In genomic region chr5:168988699-168989098, GRCh38 we compare ENCODE assay signal across 20 cellular contexts.
"Had no signal": no experiment of that assay in that cellular context is flagged by ENCODE, and none has a peak within 500 bp of the region (broad histone marks: within the 10 kb centered on the region; RNA-seq: fewer than 3 reads in every experiment).

No MANE protein-coding gene starts in this region.

- DNase-seq: hippocampal formation; kidney glomerular epithelial cell; left cardiac atrium; naive B cell; natural killer cell; ovary; right lobe of liver; stimulated activated CD4-positive, alpha-beta T cell treated with anti-CD3 and anti-CD28 coated beads, Interleukin-1b, Interleukin-23, amount 100 ng/mL, for 48 hours; stimulated activated CD4-positive, alpha-beta T cell treated with anti-CD3 and anti-CD28 coated beads, Interleukin-2, amount 100 ng/mL, for 48 hours; stimulated activated CD4-positive, alpha-beta T cell treated with anti-CD3 and anti-CD28 coated beads, Interleukin-4, amount 100 ng/mL, for 4 hours; stimulated activated CD8-positive, alpha-beta memory T cell treated with anti-CD3 and anti-CD28 coated beads, Interleukin-4, amount 100 ng/mL, for 48 hours; stimulated activated naive CD4-positive, alpha-beta T cell treated with Interleukin-2 at 50 U/mL for 16 hours; stimulated activated naive CD8-positive, alpha-beta T cell treated with anti-CD3 and anti-CD28 coated beads, Interleukin-15, amount 100 ng/mL, for 72 hours; substantia nigra had no signal

- H3K36me3 Mint-ChIP-seq: memory B cell; mesothelial cell of epicardium; naive B cell; natural killer cell; stimulated activated memory B cell treated with anti-CD40 and anti-IgM and Interleukin-4, amounts not matched to agents 10 μg/mL and 1 μg/mL and 100 μg/mL, for 72 hours had no signal

- ATAC-seq: left lobe of liver; stimulated activated memory B cell treated with anti-CD40 and anti-IgM and Interleukin-4, amounts not matched to agents 10 μg/mL and 1 μg/mL and 100 μg/mL, for 72 hours had no signal

- H3K9me3 Mint-ChIP-seq: memory B cell; mesothelial cell of epicardium; naive B cell; natural killer cell; stimulated activated memory B cell treated with anti-CD40 and anti-IgM and Interleukin-4, amounts not matched to agents 10 μg/mL and 1 μg/mL and 100 μg/mL, for 72 hours; stimulated activated naive CD8-positive, alpha-beta T cell treated with anti-CD3 and anti-CD28 coated beads, Interleukin-15, amount 100 ng/mL, for 72 hours; type B pancreatic cell had no signal

- H3K4me3 Mint-ChIP-seq: memory B cell; mesothelial cell of epicardium; naive B cell; natural killer cell; stimulated activated memory B cell treated with anti-CD40 and anti-IgM and Interleukin-4, amounts not matched to agents 10 μg/mL and 1 μg/mL and 100 μg/mL, for 72 hours; stimulated activated naive CD8-positive, alpha-beta T cell treated with anti-CD3 and anti-CD28 coated beads, Interleukin-15, amount 100 ng/mL, for 72 hours; type B pancreatic cell had no signal

- H3K27ac Mint-ChIP-seq: memory B cell; mesothelial cell of epicardium; naive B cell; natural killer cell; progenitor cell of endocrine pancreas; stimulated activated memory B cell treated with anti-CD40 and anti-IgM and Interleukin-4, amounts not matched to agents 10 μg/mL and 1 μg/mL and 100 μg/mL, for 72 hours; stimulated activated naive CD8-positive, alpha-beta T cell treated with anti-CD3 and anti-CD28 coated beads, Interleukin-15, amount 100 ng/mL, for 72 hours; type B pancreatic cell had no signal

- H3K4me1 Mint-ChIP-seq: memory B cell; naive B cell; stimulated activated naive CD8-positive, alpha-beta T cell treated with anti-CD3 and anti-CD28 coated beads, Interleukin-15, amount 100 ng/mL, for 72 hours had no signal
